9 cellular contexts compared by ENCODE assay signal in genomic region chr17:81925860-81926450, GRCh38. TPM values are rescaled to one million over a fixed set of nuclear protein-coding genes. Genes with fewer than 3 reads are reported as not detected.
A peak's percentile ranks its signal among the peaks of the same experiment; 100 is the strongest.
DNase-seq lines count a peak whose midpoint lies in the region; ATAC-seq, FAIRE-seq and TF ChIP-seq lines count a peak whose summit lies in the region.
"Had no signal": no experiment of that assay in that cellular context is flagged by ENCODE, and none has a peak within 500 bp of the region (broad histone marks: within the 10 kb centered on the region; RNA-seq: fewer than 3 reads in every experiment).

No MANE protein-coding gene starts in this region.

- peak overlapping the region; percentile 81 for H3K4me3 ChIP-seq in K562
- peak overlapping the region; percentile 86 for H3K4me3 ChIP-seq in upper lobe of right lung

- no peak for DNase-seq in activated naive CD4-positive, alpha-beta T cell (lab: John Stamatoyannopoulos, UW)
- DNase-seq in K562 (ENCODE audit: extremely low read depth in 1 of 4, low spot score in 3 of 4) (no peak), memory B cell (ENCODE audit: low spot score in 2 of 2) (no peak), upper lobe of right lung (no peak)
- no peak for DNase-seq in stimulated activated naive CD4-positive, alpha-beta T cell (lab: John Stamatoyannopoulos, UW)

- H3K4me3 Mint-ChIP-seq in activated naive CD4-positive, alpha-beta T cell treated with anti-CD3 and anti-CD28 coated beads, Interleukin-2, amount 50 U/mL, for 24 hours = peak overlapping the region; percentile 91
- H3K4me3 Mint-ChIP-seq in memory B cell = peak overlapping the region; percentile 81

- H3K79me2 ChIP-seq in K562 (ENCODE audit: control insufficient read depth, insufficient read depth, low read length) = peaks cover 81% of the 10 kb centered on the region

- TF ChIP-seq POLR2A in K562 (conservative IDR thresholded peaks at IDR 0.05) = no peak; the same call in 1 of the 2 replicates

- H4K20me1 ChIP-seq in K562 (replicated peaks; ENCODE audit: control insufficient read depth, insufficient read depth, low read length) = peaks cover 9% of the 10 kb centered on the region; the same call in 1 of the 2 replicates

- H3K36me3 ChIP-seq in K562 (ENCODE audit: control insufficient read depth, insufficient read depth, low read length) (peaks cover 17% of the 10 kb centered on the region), upper lobe of right lung (peaks cover 7% of the 10 kb centered on the region)

- peak overlapping the region; percentile 87 for H3K27ac Mint-ChIP-seq in activated naive CD4-positive, alpha-beta T cell treated with anti-CD3 and anti-CD28 coated beads, Interleukin-2, amount 50 U/mL, for 24 hours
- H3K27ac Mint-ChIP-seq in memory B cell = peak overlapping the region; percentile 85

- no peaks in the 10 kb centered on the region for H3K9me3 Mint-ChIP-seq in activated naive CD4-positive, alpha-beta T cell treated with anti-CD3 and anti-CD28 coated beads, Interleukin-2, amount 50 U/mL, for 24 hours
- H3K9me3 Mint-ChIP-seq in memory B cell = no peaks in the 10 kb centered on the region

- WGBS in K562 (ENCODE audit: insufficient coverage, low coverage, missing lambda C conversion rate) = 5% methylated on average over 7 of the region's 10 CpGs

- H3K9ac ChIP-seq in K562 (ENCODE audit: insufficient read depth in 1 of 2, low read depth in 2 of 2, low read length in 2 of 2) = peak overlapping the region; percentile 92 to 93

- H3K4me2 ChIP-seq in K562 (ENCODE audit: insufficient read depth, low read length) = peak overlapping the region; percentile 80

- H3K27me3 ChIP-seq in K562 (ENCODE audit: control insufficient read depth in 2 of 2, insufficient read depth in 2 of 2, low read length in 2 of 2) = no peaks in the 10 kb centered on the region
- no peaks in the 10 kb centered on the region for H3K27me3 ChIP-seq in upper lobe of right lung

- TF ChIP-seq EP300 in K562 (IDR thresholded peaks at IDR 0.05; ENCODE audit: low read length) = no peak

- POLR2A ChIA-PET in K562 (lab: Yijun Ruan, JAX) = interaction anchor here (0.5 to 4.8 kb wide), 17 partner anchors 9 to 417 kb away, joined by 3 to 32 read pairs (median 3); partner anchors contain the start of genes ACTG1, ARL16, HGS and MRPL12

- no peaks in the 10 kb centered on the region for H3K36me3 Mint-ChIP-seq in activated naive CD4-positive, alpha-beta T cell treated with anti-CD3 and anti-CD28 coated beads, Interleukin-2, amount 50 U/mL, for 24 hours
- H3K36me3 Mint-ChIP-seq in memory B cell = peaks cover 8% of the 10 kb centered on the region

- CTCF ChIA-PET in K562 (lab: Yijun Ruan, JAX; ENCODE audit: low intra/inter-chr PET ratio) = no interaction called here

- H3K4me1 ChIP-seq in K562 (replicated peaks in 1 of 2; ENCODE audit: control insufficient read depth in 2 of 2, insufficient read depth in 2 of 2, low read length in 2 of 2) (peaks cover 45 to 95% of the 10 kb centered on the region in 2 experiments), upper lobe of right lung (peaks cover 41% of the 10 kb centered on the region)

- TF ChIP-seq RAD21 in K562 (CRISPR knock-in tag; conservative IDR thresholded peaks at IDR 0.05 in 1 of 2, IDR thresholded peaks at IDR 0.05 in 1 of 2) = no peak

- H3K9me3 ChIP-seq in K562 (replicated peaks; ENCODE audit: control insufficient read depth, insufficient read depth, low read depth, low read length) (no peaks in the 10 kb centered on the region), upper lobe of right lung (no peaks in the 10 kb centered on the region)

- H3K4me1 Mint-ChIP-seq in activated naive CD4-positive, alpha-beta T cell treated with anti-CD3 and anti-CD28 coated beads, Interleukin-2, amount 50 U/mL, for 24 hours = peaks cover 19% of the 10 kb centered on the region
- H3K4me1 Mint-ChIP-seq in memory B cell = peaks cover 12% of the 10 kb centered on the region

- H2AFZ ChIP-seq in K562 (ENCODE audit: low read depth, low read length) = no peak overlapping the region

- H3K27ac ChIP-seq in K562 (ENCODE audit: extremely low read depth, low read depth, low read length) (peak overlapping the region; percentile 98), upper lobe of right lung (peak overlapping the region; percentile 90)

- ATAC-seq in K562 (no peak), memory B cell (ENCODE audit: low read depth) (no peak), upper lobe of right lung (no peak), GM21423 (IDR thresholded peaks at IDR 0.05; ENCODE audit: unreplicated experiment) (no peak), GM18498 (IDR thresholded peaks at IDR 0.05; ENCODE audit: unreplicated experiment) (no peak)

- FAIRE-seq in K562 (lab: Jason Lieb, UNC) = peak; percentile 69

- peaks cover under 1% of the 10 kb centered on the region for H3K9me1 ChIP-seq in K562 (ENCODE audit: control insufficient read depth, insufficient read depth, low read length)

- no TSS peak for BruUV-seq in K562 (replicated peaks; lab: Mats Ljungman, UMichigan)

- H3K27me3 Mint-ChIP-seq in activated naive CD4-positive, alpha-beta T cell treated with anti-CD3 and anti-CD28 coated beads, Interleukin-2, amount 50 U/mL, for 24 hours = peaks cover 1% of the 10 kb centered on the region
- peaks cover 2% of the 10 kb centered on the region for H3K27me3 Mint-ChIP-seq in memory B cell

- in situ Hi-C loops in K562 (cut with MboI) = no loop called here

- intact Hi-C loops in K562 (cut with micrococcal nuclease) = no loop called here
- intact Hi-C loops in upper lobe of right lung (cut with DNase I) = no loop called here

- TF ChIP-seq CTCF in K562 (IDR thresholded peaks at IDR 0.05 in 2 of 3, conservative IDR thresholded peaks at IDR 0.05 in 1 of 3; ENCODE audit: insufficient read depth in 2 of 3, low read depth in 1 of 3, low read length in 3 of 3) = no peak
- TF ChIP-seq CTCF in upper lobe of right lung (IDR thresholded peaks at IDR 0.05) = no peak

RNA-seq across cellular contexts. Expression of gene MAFG, which starts 1.6 kb away (rescaled TPM):
- 86.9 and 142 TPM in 2 replicates for total RNA-seq in K562 (2011; cell fraction: chromatin; rRNA removed; ENCODE audit: low replicate concordance)
- 78.0 and 85.0 TPM in 2 replicates for total RNA-seq in K562 (2011; cell fraction: nucleolus; rRNA removed)
- 64.7 and 70.4 TPM in 2 replicates for total RNA-seq in K562 (2011; cell fraction: nucleoplasm; rRNA removed)
- total RNA-seq in K562 (2014; rRNA removed) (27.3 and 30.1 TPM in 2 replicates), K562 (2014; rRNA removed; fragmentation: Illumina TruSeq; extraction: Trizol) (16.3 and 16.9 TPM in 2 replicates), K562 (2015; rRNA removed; fragmentation: Illumina TruSeq; extraction: Trizol) (23.6 and 24.9 TPM in 2 replicates), K562 (2021) (46.7 and 58.1 TPM in 2 replicates), upper lobe of right lung (35.9 TPM)
- polyA plus RNA-seq in K562 (2011; rRNA removed) (22.4 and 31.8 TPM in 2 replicates), K562 (2014; fragmentation: Illumina TruSeq; extraction: Trizol) (31.2 and 36.3 TPM in 2 replicates), K562 (2014; fragmentation: Nextera tagmentation; extraction: Ambion mirVana) (1 to 10 TPM; 1.1 to 2.8 TPM), K562 (2014; rRNA removed) (44.8 and 46.7 TPM in 2 replicates)
- polyA plus RNA-seq in K562 (2011; cell fraction: cytosol; rRNA removed) = 35.6 and 35.9 TPM in 2 replicates
- polyA plus RNA-seq in K562 (2011; cell fraction: nucleus; rRNA removed) = 200 and 206 TPM in 2 replicates
- polyA plus RNA-seq in K562 (2012) = 32.4 and 47.9 TPM in 2 replicates
- 10.6 and 14.3 TPM in 2 replicates for polyA minus RNA-seq in K562 (2011; rRNA and poly(A)+ RNA removed)
- polyA minus RNA-seq in K562 (2011; cell fraction: cytosol; rRNA and poly(A)+ RNA removed) = 12.7 and 17.1 TPM in 2 replicates
- polyA minus RNA-seq in K562 (2011; cell fraction: nucleus; rRNA and poly(A)+ RNA removed) = 15.9 and 20.3 TPM in 2 replicates

RNA-seq across cellular contexts. Expression of gene SIRT7, which starts 8.0 kb away (rescaled TPM):
- total RNA-seq in K562 (2011; cell fraction: chromatin; rRNA removed; ENCODE audit: low replicate concordance) = 90.9 and 205 TPM in 2 replicates
- total RNA-seq in K562 (2011; cell fraction: nucleolus; rRNA removed) = 97.4 and 110 TPM in 2 replicates
- 93.3 and 125 TPM in 2 replicates for total RNA-seq in K562 (2011; cell fraction: nucleoplasm; rRNA removed)
- total RNA-seq in K562 (2014; rRNA removed) = 42.2 and 49.3 TPM in 2 replicates
- total RNA-seq in K562 (2014; rRNA removed; fragmentation: Illumina TruSeq; extraction: Trizol) = 9.0 and 9.8 TPM in 2 replicates
- 23.6 and 24.6 TPM in 2 replicates for total RNA-seq in K562 (2015; rRNA removed; fragmentation: Illumina TruSeq; extraction: Trizol)
- 35.7 and 44.1 TPM in 2 replicates for total RNA-seq in K562 (2021)
- polyA plus RNA-seq in K562 (2011; rRNA removed) = 9.3 and 11.7 TPM in 2 replicates
- 11.2 and 16.2 TPM in 2 replicates for polyA plus RNA-seq in K562 (2011; cell fraction: cytosol; rRNA removed)
- 56.9 and 86.9 TPM in 2 replicates for polyA plus RNA-seq in K562 (2011; cell fraction: nucleus; rRNA removed)
- 36.1 and 36.9 TPM in 2 replicates for polyA plus RNA-seq in K562 (2012)
- 20.3 and 25.7 TPM in 2 replicates for polyA plus RNA-seq in K562 (2014; fragmentation: Illumina TruSeq; extraction: Trizol)
- 1 to 10 TPM; 1.6 to 2.0 TPM for polyA plus RNA-seq in K562 (2014; fragmentation: Nextera tagmentation; extraction: Ambion mirVana)
- polyA plus RNA-seq in K562 (2014; rRNA removed) = 43.9 and 54.8 TPM in 2 replicates
- 18.7 and 21.5 TPM in 2 replicates for polyA minus RNA-seq in K562 (2011; rRNA and poly(A)+ RNA removed)
- 22.3 and 25.1 TPM in 2 replicates for polyA minus RNA-seq in K562 (2011; cell fraction: cytosol; rRNA and poly(A)+ RNA removed)
- polyA minus RNA-seq in K562 (2011; cell fraction: nucleus; rRNA and poly(A)+ RNA removed) = 27.7 and 31.4 TPM in 2 replicates
- total RNA-seq in upper lobe of right lung = 27.5 TPM

RNA-seq across cellular contexts. Expression of gene PYCR1, which starts 11.1 kb away (rescaled TPM):
- total RNA-seq in K562 (2011; cell fraction: chromatin; rRNA removed; ENCODE audit: low replicate concordance) = 35.2 and 129 TPM in 2 replicates
- 138 and 157 TPM in 2 replicates for total RNA-seq in K562 (2011; cell fraction: nucleolus; rRNA removed)
- 86.4 and 88.3 TPM in 2 replicates for total RNA-seq in K562 (2011; cell fraction: nucleoplasm; rRNA removed)
- total RNA-seq in K562 (2014; rRNA removed) (215 and 290 TPM in 2 replicates), K562 (2014; rRNA removed; fragmentation: Illumina TruSeq; extraction: Trizol) (72.4 and 95.4 TPM in 2 replicates), K562 (2015; rRNA removed; fragmentation: Illumina TruSeq; extraction: Trizol) (120 and 126 TPM in 2 replicates), K562 (2021) (302 and 328 TPM in 2 replicates), upper lobe of right lung (19.0 TPM)
- polyA plus RNA-seq in K562 (2011; rRNA removed) (188 and 273 TPM in 2 replicates), K562 (2014; fragmentation: Illumina TruSeq; extraction: Trizol) (183 and 278 TPM in 2 replicates), K562 (2014; fragmentation: Nextera tagmentation; extraction: Ambion mirVana) (10 to 100 TPM; 11.7 to 18.6 TPM), K562 (2014; rRNA removed) (270 and 349 TPM in 2 replicates)
- 301 and 524 TPM in 2 replicates for polyA plus RNA-seq in K562 (2011; cell fraction: cytosol; rRNA removed)
- polyA plus RNA-seq in K562 (2011; cell fraction: nucleus; rRNA removed) = 256 and 278 TPM in 2 replicates
- polyA plus RNA-seq in K562 (2012) = 283 and 370 TPM in 2 replicates
- 107 and 155 TPM in 2 replicates for polyA minus RNA-seq in K562 (2011; rRNA and poly(A)+ RNA removed)
- polyA minus RNA-seq in K562 (2011; cell fraction: cytosol; rRNA and poly(A)+ RNA removed) = 127 and 130 TPM in 2 replicates
- polyA minus RNA-seq in K562 (2011; cell fraction: nucleus; rRNA and poly(A)+ RNA removed) = 35.5 and 52.4 TPM in 2 replicates

RNA-seq across cellular contexts. Expression of gene PCYT2, which starts 14.8 kb away (rescaled TPM):
- 142 and 422 TPM in 2 replicates for total RNA-seq in K562 (2011; cell fraction: chromatin; rRNA removed; ENCODE audit: low replicate concordance)
- total RNA-seq in K562 (2011; cell fraction: nucleolus; rRNA removed) = 366 and 427 TPM in 2 replicates
- 182 and 225 TPM in 2 replicates for total RNA-seq in K562 (2011; cell fraction: nucleoplasm; rRNA removed)
- total RNA-seq in K562 (2014; rRNA removed) (123 and 139 TPM in 2 replicates), K562 (2014; rRNA removed; fragmentation: Illumina TruSeq; extraction: Trizol) (42.7 and 57.5 TPM in 2 replicates), K562 (2015; rRNA removed; fragmentation: Illumina TruSeq; extraction: Trizol) (81.7 and 82.5 TPM in 2 replicates), K562 (2021) (125 and 134 TPM in 2 replicates), upper lobe of right lung (46.1 TPM)
- polyA plus RNA-seq in K562 (2011; rRNA removed) (71.5 and 97.8 TPM in 2 replicates), K562 (2014; fragmentation: Illumina TruSeq; extraction: Trizol) (83.7 and 95.3 TPM in 2 replicates), K562 (2014; fragmentation: Nextera tagmentation; extraction: Ambion mirVana) (1 to 10 TPM in 1 of 2 experiments, under 1 TPM in 1; 0.92 to 1.6 TPM), K562 (2014; rRNA removed) (131 and 133 TPM in 2 replicates)
- 77.5 and 97.1 TPM in 2 replicates for polyA plus RNA-seq in K562 (2011; cell fraction: cytosol; rRNA removed)
- 473 and 533 TPM in 2 replicates for polyA plus RNA-seq in K562 (2011; cell fraction: nucleus; rRNA removed)
- polyA plus RNA-seq in K562 (2012) = 94.8 and 147 TPM in 2 replicates
- polyA minus RNA-seq in K562 (2011; rRNA and poly(A)+ RNA removed) = 48.7 and 49.2 TPM in 2 replicates
- 35.6 and 49.0 TPM in 2 replicates for polyA minus RNA-seq in K562 (2011; cell fraction: cytosol; rRNA and poly(A)+ RNA removed)
- polyA minus RNA-seq in K562 (2011; cell fraction: nucleus; rRNA and poly(A)+ RNA removed) = 127 and 186 TPM in 2 replicates

RNA-seq across cellular contexts. Expression of gene MYADML2, which starts 21.1 kb away (rescaled TPM):
- total RNA-seq in K562 (2011; cell fraction: chromatin; rRNA removed; ENCODE audit: low replicate concordance) = not detected in 2 replicates
- total RNA-seq in K562 (2011; cell fraction: nucleolus; rRNA removed) = not detected in 2 replicates
- total RNA-seq in K562 (2011; cell fraction: nucleoplasm; rRNA removed) = not detected in 2 replicates
- total RNA-seq in K562 (2014; rRNA removed) (not detected in 2 replicates), K562 (2014; rRNA removed; fragmentation: Illumina TruSeq; extraction: Trizol) (not detected in 2 replicates), K562 (2015; rRNA removed; fragmentation: Illumina TruSeq; extraction: Trizol) (not detected in 2 replicates), K562 (2021) (not detected in 2 replicates), upper lobe of right lung (not detected)
- polyA plus RNA-seq in K562 (2011; rRNA removed) (not detected in 2 replicates), K562 (2014; fragmentation: Illumina TruSeq; extraction: Trizol) (not detected in 2 replicates), K562 (2014; fragmentation: Nextera tagmentation; extraction: Ambion mirVana) (not detected), K562 (2014; rRNA removed) (not detected in 2 replicates)
- not detected in 2 replicates for polyA plus RNA-seq in K562 (2011; cell fraction: cytosol; rRNA removed)
- polyA plus RNA-seq in K562 (2011; cell fraction: nucleus; rRNA removed) = not detected in 2 replicates
- 0.05 and 0.26 TPM in 2 replicates for polyA plus RNA-seq in K562 (2012)
- not detected in 2 replicates for polyA minus RNA-seq in K562 (2011; rRNA and poly(A)+ RNA removed)
- polyA minus RNA-seq in K562 (2011; cell fraction: cytosol; rRNA and poly(A)+ RNA removed) = not detected in 2 replicates
- not detected in 2 replicates for polyA minus RNA-seq in K562 (2011; cell fraction: nucleus; rRNA and poly(A)+ RNA removed)
- total RNA-seq: M059J had no signal
